25 cellular contexts compared by ENCODE assay signal in the genomic region with DNA sequence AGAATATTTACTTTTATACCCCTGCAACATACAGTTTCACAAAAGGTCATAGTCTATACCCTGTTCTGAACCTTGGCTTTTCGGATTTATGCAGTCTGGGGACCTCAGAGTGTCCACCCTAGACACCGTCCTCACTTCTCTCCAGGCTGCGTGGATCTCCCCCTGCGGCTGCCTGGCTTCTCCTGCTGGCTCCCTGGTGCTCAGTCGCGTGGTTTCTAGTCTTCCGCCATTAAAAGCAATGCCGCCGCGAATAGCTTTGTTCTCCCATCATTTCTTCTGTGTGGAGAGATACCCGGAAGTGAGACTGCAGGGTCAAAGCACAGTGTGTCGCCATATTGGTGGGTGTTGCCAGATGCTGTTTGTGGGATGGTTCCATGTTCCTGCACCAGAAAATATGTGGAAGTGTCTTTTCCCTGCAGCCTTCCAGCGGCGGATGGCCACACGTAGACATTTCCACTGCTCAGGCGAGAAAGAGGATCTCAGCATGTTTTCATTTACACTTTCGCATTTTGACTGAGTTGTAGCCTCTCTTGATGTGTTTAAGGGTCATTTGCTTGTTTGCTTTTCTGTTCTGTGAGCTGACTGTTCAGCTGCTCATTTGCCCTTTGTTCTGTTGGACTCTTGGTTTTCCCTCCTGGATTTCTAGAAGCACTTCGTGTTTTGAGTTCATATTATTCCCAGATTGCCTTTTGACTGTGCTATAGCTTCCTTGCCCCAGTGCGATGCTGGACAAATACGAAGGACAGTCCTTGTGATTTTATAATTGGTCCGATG. TPM values are rescaled to one million over a fixed set of nuclear protein-coding genes. Genes with fewer than 3 reads are reported as not detected.
A peak's percentile ranks its signal among the peaks of the same experiment; 100 is the strongest.
DNase-seq lines count a peak whose midpoint lies in the region; ATAC-seq and TF ChIP-seq lines count a peak whose summit lies in the region.
"Had no signal": no experiment of that assay in that cellular context is flagged by ENCODE, and none has a peak within 500 bp of the region (broad histone marks: within the 10 kb centered on the region; RNA-seq: fewer than 3 reads in every experiment).

No MANE protein-coding gene starts in this region.

- H3K27ac ChIP-seq in stomach, result no peak overlapping the region
- H3K27ac ChIP-seq: breast epithelium, coronary artery, esophagus muscularis mucosa had no signal

- TF ChIP-seq CTCF in stomach (IDR thresholded peaks at IDR 0.05), result no peak

- peak; percentile 43 to 93 (median 72) for DNase-seq in NCI-H1417 (lab: John Stamatoyannopoulos, UW)
- DNase-seq in NCI-H510A (lab: John Stamatoyannopoulos, UW), result peak; percentile 44
- DNase-seq in left lobe of liver (ENCODE audit: low spot score), result no peak
- DNase-seq in stomach, result peak; percentile 7
- no peak for DNase-seq in NCI-H446 (lab: John Stamatoyannopoulos, UW)
- DNase-seq in stimulated activated naive CD4-positive, alpha-beta T cell (lab: John Stamatoyannopoulos, UW), result no peak
- DNase-seq in hippocampal formation (lab: John Stamatoyannopoulos, UW), result no peak
- DNase-seq: activated B cell treated with CpG ODN at 0.5 μM for 24 hours; activated CD4-positive, alpha-beta T cell treated with anti-CD3 and anti-CD28 coated beads, Interleukin-2, amount 50 U/mL, for 4 hours; activated naive CD4-positive, alpha-beta T cell treated with anti-CD3 and anti-CD28 coated beads, Interleukin-2, amount 50 U/mL, for 16 hours; amygdala; C1 segment of cervical spinal cord; Calu3; endodermal cell; foreskin melanocyte; mammary epithelial cell; NCI-H748 treated with DMSO at 0.1 percent for 48 hours; occipital lobe; T-helper 9 cell had no signal

- peak; percentile 85 for ATAC-seq in left lobe of liver
- no peak for ATAC-seq in HG03432 (IDR thresholded peaks at IDR 0.05; ENCODE audit: unreplicated experiment)
- ATAC-seq: stimulated activated effector memory CD8-positive, alpha-beta T cell treated with anti-CD3 and anti-CD28 coated beads, Interleukin-12 subunit alpha, Interleukin-12 subunit beta, amount 100 ng/mL, for 72 hours had no signal

- WGBS in stomach, 5 donors, result 92 to 94% (median 93%) methylated on average over 21 of the region's 21 CpGs

- H3K36me3 ChIP-seq in stomach, result peaks cover 0 to 48% (median 22%) of the 10 kb centered on the region in 4 donors
- H3K36me3 ChIP-seq: breast epithelium had no signal

- no peaks in the 10 kb centered on the region for H3K27me3 ChIP-seq in stomach
- H3K27me3 ChIP-seq: breast epithelium, esophagus muscularis mucosa had no signal

- H3K4me3 ChIP-seq in stomach, result no peak overlapping the region
- H3K4me3 ChIP-seq: breast epithelium, coronary artery, esophagus muscularis mucosa, HAP-1 had no signal

- intact Hi-C loops in stomach (cut with DNase I; ENCODE audit: low total_unique reads), result no loop called here

- no peak for TF ChIP-seq POLR2A in stomach (IDR thresholded peaks at IDR 0.05)

- no peaks in the 10 kb centered on the region for H3K9me3 ChIP-seq in stomach
- H3K9me3 ChIP-seq: breast epithelium, esophagus muscularis mucosa, HAP-1 had no signal

- TF ChIP-seq EP300 in stomach (IDR thresholded peaks at IDR 0.05), result no peak

- no peaks in the 10 kb centered on the region for H3K4me1 ChIP-seq in stomach
- H3K4me1 ChIP-seq: breast epithelium, esophagus muscularis mucosa had no signal

RNA-seq across cellular contexts. Expression of a gene that starts 22.9 kb away (rescaled TPM):
- total RNA-seq in left lobe of liver (10.0 TPM), stomach (10 to 100 TPM; 10.7 to 36.8 (median 20.6) TPM)
- 10 to 100 TPM; 15.4 to 20.6 (median 16.5) TPM for polyA plus RNA-seq in stomach

Comparison
In these comparisons a context has a peak if more than half of its experiments do, and no peak if none do; other contexts are left out.
1. DNase-seq: peak in NCI-H1417 (3 of 3), NCI-H510A (single experiment) and stomach (single experiment); none in left lobe of liver (single experiment), NCI-H446 (0 of 2), stimulated activated naive CD4-positive, alpha-beta T cell (0 of 6) and hippocampal formation (0 of 2).